10 cellular contexts compared by ENCODE assay signal in genomic region chr12:130161261-130162231, GRCh38. TPM values are rescaled to one million over a fixed set of nuclear protein-coding genes. Genes with fewer than 3 reads are reported as not detected.
DNase-seq lines count a peak whose midpoint lies in the region; ATAC-seq and TF ChIP-seq lines count a peak whose summit lies in the region.
"Had no signal": no experiment of that assay in that cellular context is flagged by ENCODE, and none has a peak within 500 bp of the region (broad histone marks: within the 10 kb centered on the region; RNA-seq: fewer than 3 reads in every experiment).

No MANE protein-coding gene starts in this region.

- TF ChIP-seq POLR2A in upper lobe of left lung (IDR thresholded peaks at IDR 0.05): no peak

- peak overlapping the region; percentile 63 for H3K27ac Mint-ChIP-seq in activated CD8-positive, alpha-beta memory T cell treated with anti-CD3 and anti-CD28 coated beads, Interleukin-2, amount 10 ng/mL, durations not matched to agents 7 days and 5 days
- no peak overlapping the region for H3K27ac Mint-ChIP-seq in endodermal cell

- no peak overlapping the region for H3K9ac ChIP-seq in endodermal cell (ENCODE audit: extremely low read depth, low read length, poor library complexity, severe bottlenecking)

- CTCF ChIA-PET in activated CD8-positive, alpha-beta memory T cell treated with anti-CD3 and anti-CD28 coated beads, Interleukin-2, amount 10 ng/mL, durations not matched to agents 7 days and 5 days (lab: Charles Lee): no interaction called here

- no peaks in the 10 kb centered on the region for H3K9me3 ChIP-seq in endodermal cell (ENCODE audit: control insufficient read depth, low read length)
- H3K9me3 ChIP-seq in mucosa of descending colon: no peaks in the 10 kb centered on the region
- no peaks in the 10 kb centered on the region for H3K9me3 ChIP-seq in upper lobe of left lung

- 0 to 2% methylated on average over 12 to 82 of the region's 85 CpGs for WGBS in endodermal cell (ENCODE audit: insufficient coverage in 1 of 2, insufficient read length in 1 of 2), 2 experiments
- WGBS in upper lobe of left lung, 2 donors: 0 to 3% methylated on average over 1 to 78 of the region's 85 CpGs

- H3K9me3 Mint-ChIP-seq in activated CD8-positive, alpha-beta memory T cell treated with anti-CD3 and anti-CD28 coated beads, Interleukin-2, amount 10 ng/mL, durations not matched to agents 7 days and 5 days (ENCODE audit: low read depth): peaks cover 2% of the 10 kb centered on the region
- H3K9me3 Mint-ChIP-seq in endodermal cell: no peaks in the 10 kb centered on the region

- intact Hi-C loops in mucosa of descending colon (cut with DNase I, micrococcal nuclease): no loop called here

- H3K4me1 Mint-ChIP-seq in activated CD8-positive, alpha-beta memory T cell treated with anti-CD3 and anti-CD28 coated beads, Interleukin-2, amount 10 ng/mL, durations not matched to agents 7 days and 5 days: no peaks in the 10 kb centered on the region
- peaks cover 19% of the 10 kb centered on the region for H3K4me1 Mint-ChIP-seq in endodermal cell

- peaks cover 30% of the 10 kb centered on the region for H3K27me3 Mint-ChIP-seq in activated CD8-positive, alpha-beta memory T cell treated with anti-CD3 and anti-CD28 coated beads, Interleukin-2, amount 10 ng/mL, durations not matched to agents 7 days and 5 days
- H3K27me3 Mint-ChIP-seq in endodermal cell (ENCODE audit: insufficient read depth): peaks cover 47% of the 10 kb centered on the region

- no peak for TF ChIP-seq CTCF in endodermal cell (conservative IDR thresholded peaks at IDR 0.05)
- TF ChIP-seq CTCF in mucosa of descending colon (IDR thresholded peaks at IDR 0.05): no peak
- no peak for TF ChIP-seq CTCF in upper lobe of left lung (IDR thresholded peaks at IDR 0.05)

- H3K4me3 ChIP-seq in endodermal cell (ENCODE audit: low read length) (peak overlapping the region; percentile 67), mucosa of descending colon (no peak overlapping the region), upper lobe of left lung (peak overlapping the region; percentile 2 to 54 (median 48))

- DNase-seq in activated CD8-positive, alpha-beta memory T cell treated with anti-CD3 and anti-CD28 coated beads, Interleukin-2, amount 10 ng/mL, durations not matched to agents 7 days and 5 days: no peak
- no peak for DNase-seq in activated CD8-positive, alpha-beta memory T cell treated with anti-CD3 and anti-CD28 coated beads for 24 hours
- DNase-seq in endodermal cell (peak; percentile 93), mucosa of descending colon (peak in 2 of 3 donors; percentile 36 to 46), upper lobe of left lung (peak in 1 of 2 donors; percentile 87), germinal center (ENCODE audit: low spot score) (no peak)

- H3K27me3 ChIP-seq in endodermal cell (ENCODE audit: control insufficient read depth, insufficient read depth, low read length, poor library complexity, severe bottlenecking) (peaks cover 98% of the 10 kb centered on the region), upper lobe of left lung (peaks cover 0 to 41% (median 21%) of the 10 kb centered on the region in 4 donors)

- no peak overlapping the region for H3K4me3 Mint-ChIP-seq in activated CD8-positive, alpha-beta memory T cell treated with anti-CD3 and anti-CD28 coated beads, Interleukin-2, amount 10 ng/mL, durations not matched to agents 7 days and 5 days
- H3K4me3 Mint-ChIP-seq in endodermal cell: peak overlapping the region; percentile 47

- H3K36me3 Mint-ChIP-seq in activated CD8-positive, alpha-beta memory T cell treated with anti-CD3 and anti-CD28 coated beads, Interleukin-2, amount 10 ng/mL, durations not matched to agents 7 days and 5 days: peaks cover 6% of the 10 kb centered on the region
- H3K36me3 Mint-ChIP-seq in endodermal cell (ENCODE audit: low read depth): no peaks in the 10 kb centered on the region

- H3K4me1 ChIP-seq in endodermal cell (ENCODE audit: control insufficient read depth, insufficient read depth, low read length): peaks cover 6% of the 10 kb centered on the region
- H3K4me1 ChIP-seq in mucosa of descending colon (ENCODE audit: low read depth): no peaks in the 10 kb centered on the region
- H3K4me1 ChIP-seq in upper lobe of left lung: peaks cover 5 to 32% (median 15%) of the 10 kb centered on the region in 4 donors

- no peak for ATAC-seq in activated CD8-positive, alpha-beta memory T cell treated with anti-CD3 and anti-CD28 coated beads, Interleukin-2, amount 10 ng/mL, durations not matched to agents 7 days and 5 days
- ATAC-seq in mucosa of descending colon (peak; percentile 33), upper lobe of left lung (ENCODE audit: low FRiP score in 2 of 2) (peak in 1 of 2 donors; percentile 39), HG02678 (IDR thresholded peaks at IDR 0.05; ENCODE audit: unreplicated experiment) (no peak), HG03342 (IDR thresholded peaks at IDR 0.05; ENCODE audit: unreplicated experiment) (no peak)

- peak overlapping the region; percentile 91 for H3K27ac ChIP-seq in endodermal cell (ENCODE audit: low read depth, low read length)
- H3K27ac ChIP-seq in upper lobe of left lung: peak overlapping the region in 1 of 4 donors; percentile 58
- H3K27ac ChIP-seq: C4-2B had no signal

- no peak for TF ChIP-seq EP300 in upper lobe of left lung (IDR thresholded peaks at IDR 0.05)

- no peaks in the 10 kb centered on the region for H3K36me3 ChIP-seq in endodermal cell (ENCODE audit: control insufficient read depth, insufficient read depth, low read length)
- no peaks in the 10 kb centered on the region for H3K36me3 ChIP-seq in mucosa of descending colon (ENCODE audit: low read depth)
- no peaks in the 10 kb centered on the region for H3K36me3 ChIP-seq in upper lobe of left lung

RNA-seq across cellular contexts. Expression of gene FZD10, which starts 0.7 kb away (rescaled TPM):
- total RNA-seq in activated CD8-positive, alpha-beta memory T cell treated with anti-CD3 and anti-CD28 coated beads, Interleukin-2, amount 10 ng/mL, durations not matched to agents 7 days and 5 days: not detected
- total RNA-seq in endodermal cell (under 1 TPM in 1 of 2 donors, not detected in 1; 0.18 TPM), mucosa of descending colon (under 1 TPM; 0.14 to 0.48 (median 0.35) TPM), upper lobe of left lung (1 to 10 TPM in 3 of 6 donors, under 1 TPM in 2, not detected in 1; 0.46 to 2.6 (median 1.1) TPM)
- polyA plus RNA-seq in endodermal cell (2013, experiment 1 of 2): 80.9 TPM
- 59.6 TPM for polyA plus RNA-seq in endodermal cell (2013, experiment 2 of 2)
- total RNA-seq: liver had no signal

Comparison
In these comparisons a context has a peak if more than half of its experiments do, and no peak if none do; other contexts are left out.
1. DNase-seq: peak in endodermal cell (single experiment) and mucosa of descending colon (2 of 3); none in activated CD8-positive, alpha-beta memory T cell treated with anti-CD3 and anti-CD28 coated beads, Interleukin-2, amount 10 ng/mL, durations not matched to agents 7 days and 5 days (single experiment), activated CD8-positive, alpha-beta memory T cell treated with anti-CD3 and anti-CD28 coated beads for 24 hours (single experiment) and germinal center (single experiment).